ENCODE assay signal across 9 cellular contexts in genomic region chr3:149339931-149340309, GRCh38. TPM values are rescaled to one million over a fixed set of nuclear protein-coding genes. Genes with fewer than 3 reads are reported as not detected.
DNase-seq lines count a peak whose midpoint lies in the region; TF ChIP-seq lines count a peak whose summit lies in the region.
"Had no signal": no experiment of that assay in that cellular context is flagged by ENCODE, and none has a peak within 500 bp of the region (broad histone marks: within the 10 kb centered on the region; RNA-seq: fewer than 3 reads in every experiment).

No MANE protein-coding gene starts in this region.

- in situ Hi-C loops in G401 (cut with HindIII; ENCODE audit: low sequenced_read_pairs), result no loop called here
- in situ Hi-C loops in GM13976 (cut with MboI; ENCODE audit: low sequenced_read_pairs, unreplicated experiment), result no loop called here

- H3K4me1 ChIP-seq in mucosa of rectum (ENCODE audit: control insufficient read depth in 2 of 2, insufficient read depth in 2 of 2, low read length in 2 of 2), result peaks cover 0 to 2% of the 10 kb centered on the region in 2 donors

- no peak overlapping the region for H3K9ac ChIP-seq in mucosa of rectum (ENCODE audit: low read depth in 1 of 2, low read length in 2 of 2)
- H3K9ac ChIP-seq: KMS-11 had no signal

- H3K27me3 ChIP-seq in mucosa of rectum (ENCODE audit: control insufficient read depth in 2 of 2, insufficient read depth in 2 of 2, low read length in 2 of 2), result no peaks in the 10 kb centered on the region

- H3K9me3 ChIP-seq in mucosa of rectum (ENCODE audit: control insufficient read depth in 2 of 2, low read length in 2 of 2), result no peaks in the 10 kb centered on the region

- DNase-seq in G401 (ENCODE audit: low spot score) (peak; percentile 75), NCI-H748 (lab: John Stamatoyannopoulos, UW; ENCODE audit: unreplicated experiment) (peak; percentile 78), epidermal melanocyte (ENCODE audit: insufficient read length, low spot score) (peak; percentile 37), GM13976 (ENCODE audit: low spot score) (no peak), hypothalamus (lab: John Stamatoyannopoulos, UW) (no peak), OCI-M1 (lab: John Stamatoyannopoulos, UW) (no peak)
- no peak for DNase-seq in effector CD8-positive, alpha-beta T cell (lab: John Stamatoyannopoulos, UW)

- no peak for TF ChIP-seq CTCF in GM13976 (IDR thresholded peaks at IDR 0.05; ENCODE audit: borderline replicate concordance, control extremely low read depth, extremely low read depth, insufficient read depth, missing control alignments)

- no peaks in the 10 kb centered on the region for H3K36me3 ChIP-seq in mucosa of rectum (ENCODE audit: control insufficient read depth in 2 of 2, insufficient read depth in 2 of 2, low read length in 2 of 2)

- peak overlapping the region; percentile 20 to 27 for H3K27ac ChIP-seq in mucosa of rectum (ENCODE audit: low read depth in 2 of 2, low read length in 2 of 2)
- H3K27ac ChIP-seq: KMS-11 had no signal

- no peak overlapping the region for H3K4me3 ChIP-seq in mucosa of rectum (ENCODE audit: low read length in 2 of 2)

RNA-seq across cellular contexts. Expression of gene TM4SF18, which starts 6.5 kb away (rescaled TPM):
- 13.4 and 36.7 TPM in 2 replicates for total RNA-seq in G401 (2014; rRNA removed; shearing (Covaris generic))

RNA-seq across cellular contexts. Expression of gene TM4SF1, which starts 37.5 kb away (rescaled TPM):
- total RNA-seq in G401 (2014; rRNA removed; shearing (Covaris generic)), result 1,040 and 1,132 TPM in 2 replicates

Comparison
In these comparisons a context has a peak if more than half of its experiments do, and no peak if none do; other contexts are left out.
1. DNase-seq: peak in G401 (single experiment), NCI-H748 (single experiment) and epidermal melanocyte (single experiment); none in GM13976 (single experiment), effector CD8-positive, alpha-beta T cell (single experiment), hypothalamus (0 of 51) and OCI-M1 (single experiment).